In the genomic region with DNA sequence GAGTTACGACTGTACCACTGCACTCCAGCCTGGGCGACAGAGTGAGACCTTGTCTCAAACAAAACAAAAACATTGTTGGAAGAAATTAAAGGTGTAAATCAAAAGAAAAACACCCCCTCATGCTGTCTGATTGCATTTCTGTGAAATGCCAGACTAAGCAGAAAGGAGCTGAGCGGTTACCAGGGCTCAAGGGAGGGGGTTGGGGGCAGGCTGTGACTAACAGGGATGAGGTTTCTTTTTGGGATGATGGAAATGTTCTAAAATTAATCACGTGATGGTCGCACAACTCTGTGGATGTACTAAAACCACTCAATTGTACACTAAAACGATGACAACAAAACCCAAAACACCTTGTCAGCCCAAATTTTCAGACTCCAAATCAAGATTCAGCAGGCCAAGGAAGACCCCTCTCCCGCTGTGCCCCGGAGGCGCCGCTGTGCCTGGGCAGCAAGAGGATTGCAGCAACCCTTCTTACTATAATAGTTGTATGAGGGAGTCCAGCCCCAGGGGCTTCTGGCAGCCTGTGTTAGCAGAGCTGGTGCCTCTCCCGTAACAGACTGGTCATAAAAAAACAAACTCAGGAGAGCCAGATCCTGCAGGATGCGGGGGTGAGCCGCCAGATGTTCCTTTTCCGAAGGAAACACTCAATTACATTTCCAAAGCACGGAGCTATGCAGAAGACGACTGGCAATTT, we compare ENCODE assay signal across 14 cellular contexts. TPM values are rescaled to one million over a fixed set of nuclear protein-coding genes. Genes with fewer than 3 reads are reported as not detected.
A peak's percentile ranks its signal among the peaks of the same experiment; 100 is the strongest.
DNase-seq lines count a peak whose midpoint lies in the region; ATAC-seq and TF ChIP-seq lines count a peak whose summit lies in the region.
"Had no signal": no experiment of that assay in that cellular context is flagged by ENCODE, and none has a peak within 500 bp of the region (broad histone marks: within the 10 kb centered on the region; RNA-seq: fewer than 3 reads in every experiment).

No MANE protein-coding gene starts in this region.

- TF ChIP-seq POLR2A in Peyer's patch (IDR thresholded peaks at IDR 0.05) = no peak

- H3K9ac ChIP-seq in fibroblast of lung (ENCODE audit: insufficient read depth, low read length) = no peak overlapping the region
- H3K9ac ChIP-seq in neural progenitor cell = no peak overlapping the region

- no peak overlapping the region for H3K4me3 ChIP-seq in Peyer's patch
- H3K4me3 ChIP-seq in fibroblast of lung (replicated peaks in 1 of 4; ENCODE audit: control extremely low read depth in 1 of 4, insufficient read depth in 1 of 4, low read depth in 3 of 4, low read length in 4 of 4) = peak overlapping the region in 2 of 4 experiments; percentile 13 to 25
- no peak overlapping the region for H3K4me3 ChIP-seq in neural progenitor cell
- H3K4me3 ChIP-seq: SJCRH30 had no signal

- H3K27me3 ChIP-seq in Peyer's patch (no peaks in the 10 kb centered on the region), fibroblast of lung (ENCODE audit: control insufficient read depth, insufficient read depth, low read length) (no peaks in the 10 kb centered on the region), neural progenitor cell (no peaks in the 10 kb centered on the region)
- H3K27me3 ChIP-seq: SJCRH30 had no signal

- H3K4me3 Mint-ChIP-seq in neural progenitor cell = no peak overlapping the region
- no peak overlapping the region for H3K4me3 Mint-ChIP-seq in activated T-helper 2 cell treated with anti-CD3 and anti-CD28 coated beads, Interferon-gamma antibody, Interleukin-2, Interleukin-4, amounts not matched to agents 10 μg/mL and 5 μg/mL and 100 μg/mL, durations not matched to agents 14 hours and 24 hours and 36 hours (ENCODE audit: low read depth)
- H3K4me3 Mint-ChIP-seq in naive thymus-derived CD8-positive, alpha-beta T cell = no peak overlapping the region
- H3K4me3 Mint-ChIP-seq: activated CD8-positive, alpha-beta T cell treated with anti-CD3 and anti-CD28 coated beads for 36 hours; CD8-positive, alpha-beta T cell had no signal

- intact Hi-C loops in activated T-helper 2 cell treated with anti-CD3 and anti-CD28 coated beads, Interferon-gamma antibody, Interleukin-2, Interleukin-4, amounts not matched to agents 10 μg/mL and 5 μg/mL and 100 μg/mL, durations not matched to agents 14 hours and 24 hours and 36 hours (cut with micrococcal nuclease) = no loop called here

- POLR2A ChIA-PET in naive thymus-derived CD8-positive, alpha-beta T cell (lab: Charles Lee) = no interaction called here

- H3K27ac ChIP-seq in Peyer's patch (peak overlapping the region in 3 of 4 donors; percentile 27 to 62 (median 34)), fibroblast of lung (ENCODE audit: insufficient read depth, low read length) (peak overlapping the region; percentile 82), neural progenitor cell (no peak overlapping the region)
- H3K27ac ChIP-seq: SJCRH30 had no signal

- no peaks in the 10 kb centered on the region for H3F3A ChIP-seq in neural progenitor cell (ENCODE audit: low read depth)

- peaks cover 17% of the 10 kb centered on the region for H3K36me3 Mint-ChIP-seq in neural progenitor cell
- H3K36me3 Mint-ChIP-seq in activated T-helper 2 cell treated with anti-CD3 and anti-CD28 coated beads, Interferon-gamma antibody, Interleukin-2, Interleukin-4, amounts not matched to agents 10 μg/mL and 5 μg/mL and 100 μg/mL, durations not matched to agents 14 hours and 24 hours and 36 hours (ENCODE audit: low read depth) = peaks cover 40% of the 10 kb centered on the region
- H3K36me3 Mint-ChIP-seq in naive thymus-derived CD8-positive, alpha-beta T cell = peaks cover 0 to 74% (median 8%) of the 10 kb centered on the region in 3 donors

- H3K4me1 Mint-ChIP-seq in neural progenitor cell = peaks cover 23% of the 10 kb centered on the region
- H3K4me1 Mint-ChIP-seq in activated T-helper 2 cell treated with anti-CD3 and anti-CD28 coated beads, Interferon-gamma antibody, Interleukin-2, Interleukin-4, amounts not matched to agents 10 μg/mL and 5 μg/mL and 100 μg/mL, durations not matched to agents 14 hours and 24 hours and 36 hours (ENCODE audit: low read depth) = no peaks in the 10 kb centered on the region
- H3K4me1 Mint-ChIP-seq in naive thymus-derived CD8-positive, alpha-beta T cell = peaks cover 3 to 21% (median 5%) of the 10 kb centered on the region in 4 donors

- H2AFZ ChIP-seq in fibroblast of lung (ENCODE audit: low read length) (no peak overlapping the region), neural progenitor cell (replicated peaks) (no peak overlapping the region)

- TF ChIP-seq CTCF in AG09319 (IDR thresholded peaks at IDR 0.05; ENCODE audit: low read depth, low read length) (no peak), Peyer's patch (IDR thresholded peaks at IDR 0.05) (no peak), fibroblast of lung (conservative IDR thresholded peaks at IDR 0.05 in 1 of 2, IDR thresholded peaks at IDR 0.05 in 1 of 2; ENCODE audit: low read depth in 1 of 2, low read length in 2 of 2) (peak in 1 of 2 donors; percentile 1), neural progenitor cell (IDR thresholded peaks at IDR 0.05) (no peak)

- no peak for ATAC-seq in naive thymus-derived CD8-positive, alpha-beta T cell
- ATAC-seq: activated CD8-positive, alpha-beta T cell treated with anti-CD3 and anti-CD28 coated beads for 36 hours; CD8-positive, alpha-beta T cell; HCT116; stimulated activated naive CD8-positive, alpha-beta T cell treated with anti-CD3 and anti-CD28 coated beads, Interleukin-15, Interleukin-2, amounts not matched to agents 100 U/mL and 50 U/mL, for 24 hours had no signal

- H3K4me2 ChIP-seq in fibroblast of lung (ENCODE audit: extremely low read depth, insufficient read depth, low read length) (peak overlapping the region; percentile 79), neural progenitor cell (no peak overlapping the region)

- H3K4me1 ChIP-seq in Peyer's patch (peaks cover 0 to 8% (median 0%) of the 10 kb centered on the region in 4 donors), fibroblast of lung (ENCODE audit: control insufficient read depth, extremely low read depth, insufficient read depth, low read length) (peaks cover 28% of the 10 kb centered on the region), neural progenitor cell (no peaks in the 10 kb centered on the region)
- H3K4me1 ChIP-seq: SJCRH30 had no signal

- H3K36me3 ChIP-seq in Peyer's patch (peaks cover 0 to 70% (median 0%) of the 10 kb centered on the region in 3 donors), fibroblast of lung (ENCODE audit: control insufficient read depth, insufficient read depth, low read length) (peaks cover 13% of the 10 kb centered on the region), neural progenitor cell (no peaks in the 10 kb centered on the region)

- peak overlapping the region; percentile 70 for H3K27ac Mint-ChIP-seq in neural progenitor cell
- no peak overlapping the region for H3K27ac Mint-ChIP-seq in activated T-helper 2 cell treated with anti-CD3 and anti-CD28 coated beads, Interferon-gamma antibody, Interleukin-2, Interleukin-4, amounts not matched to agents 10 μg/mL and 5 μg/mL and 100 μg/mL, durations not matched to agents 14 hours and 24 hours and 36 hours
- H3K27ac Mint-ChIP-seq in naive thymus-derived CD8-positive, alpha-beta T cell = peak overlapping the region in 2 of 10 donors; percentile 33 to 66
- H3K27ac Mint-ChIP-seq: activated CD8-positive, alpha-beta T cell treated with anti-CD3 and anti-CD28 coated beads for 36 hours; CD8-positive, alpha-beta T cell had no signal

- H3K9me3 Mint-ChIP-seq in neural progenitor cell = no peaks in the 10 kb centered on the region
- H3K9me3 Mint-ChIP-seq in activated T-helper 2 cell treated with anti-CD3 and anti-CD28 coated beads, Interferon-gamma antibody, Interleukin-2, Interleukin-4, amounts not matched to agents 10 μg/mL and 5 μg/mL and 100 μg/mL, durations not matched to agents 14 hours and 24 hours and 36 hours = no peaks in the 10 kb centered on the region
- H3K9me3 Mint-ChIP-seq in naive thymus-derived CD8-positive, alpha-beta T cell = no peaks in the 10 kb centered on the region
- H3K9me3 Mint-ChIP-seq: activated CD8-positive, alpha-beta T cell treated with anti-CD3 and anti-CD28 coated beads for 36 hours; CD8-positive, alpha-beta T cell had no signal

- H3K27me3 Mint-ChIP-seq in neural progenitor cell (ENCODE audit: insufficient read depth, low read depth) = peaks cover 4% of the 10 kb centered on the region
- no peaks in the 10 kb centered on the region for H3K27me3 Mint-ChIP-seq in activated T-helper 2 cell treated with anti-CD3 and anti-CD28 coated beads, Interferon-gamma antibody, Interleukin-2, Interleukin-4, amounts not matched to agents 10 μg/mL and 5 μg/mL and 100 μg/mL, durations not matched to agents 14 hours and 24 hours and 36 hours (ENCODE audit: low read depth)
- no peaks in the 10 kb centered on the region for H3K27me3 Mint-ChIP-seq in naive thymus-derived CD8-positive, alpha-beta T cell
- H3K27me3 Mint-ChIP-seq: activated CD8-positive, alpha-beta T cell treated with anti-CD3 and anti-CD28 coated beads for 36 hours had no signal

- peaks cover 14% of the 10 kb centered on the region for H3K79me2 ChIP-seq in fibroblast of lung (ENCODE audit: control insufficient read depth, insufficient read depth, low read length)
- peaks cover 28% of the 10 kb centered on the region for H3K79me2 ChIP-seq in neural progenitor cell (ENCODE audit: low read depth)

- H3K9me3 ChIP-seq in Peyer's patch (no peaks in the 10 kb centered on the region), fibroblast of lung (ENCODE audit: control insufficient read depth, insufficient read depth, low read depth, low read length) (no peaks in the 10 kb centered on the region), neural progenitor cell (ENCODE audit: low read depth) (no peaks in the 10 kb centered on the region)
- H3K9me3 ChIP-seq: SJCRH30 had no signal

- DNase-seq in AG09319 (ENCODE audit: extremely low read depth, low read depth) = peak; percentile 64
- no peak for DNase-seq in Peyer's patch
- DNase-seq in fibroblast of lung (ENCODE audit: low read depth in 2 of 2) = peak; percentile 47 to 86
- no peak for DNase-seq in neural progenitor cell (ENCODE audit: low spot score)
- no peak for DNase-seq in activated T-helper 2 cell treated with anti-CD3 and anti-CD28 coated beads, Interferon-gamma antibody, Interleukin-2, Interleukin-4, amounts not matched to agents 10 μg/mL and 5 μg/mL and 100 μg/mL, durations not matched to agents 14 hours and 24 hours and 36 hours (ENCODE audit: low spot score)
- DNase-seq in pons (ENCODE audit: low spot score) = no peak
- no peak for DNase-seq in naive thymus-derived CD8-positive, alpha-beta T cell
- no peak for DNase-seq in NCI-H774 (lab: John Stamatoyannopoulos, UW)
- DNase-seq: activated CD8-positive, alpha-beta T cell treated with anti-CD3 and anti-CD28 coated beads for 36 hours; CD8-positive, alpha-beta T cell; NCI-H1930; SJCRH30; stimulated activated naive CD8-positive, alpha-beta T cell treated with anti-CD3 and anti-CD28 coated beads, Interleukin-15, Interleukin-2, amounts not matched to agents 100 U/mL and 50 U/mL, for 24 hours had no signal

- no peaks in the 10 kb centered on the region for H4K20me1 ChIP-seq in fibroblast of lung (ENCODE audit: control insufficient read depth, extremely low read depth, insufficient read depth, low read length)
- H4K20me1 ChIP-seq in neural progenitor cell (ENCODE audit: low read depth) = peaks cover 76% of the 10 kb centered on the region

RNA-seq across cellular contexts. Expression of gene CAPS, which starts 20.9 kb away (rescaled TPM):
- total RNA-seq in Peyer's patch (10 to 100 TPM in 3 of 4 donors, 1 to 10 TPM in 1; 9.5 to 44.6 (median 24.4) TPM), fibroblast of lung (2.6 and 7.3 TPM in 2 replicates), neural progenitor cell (ENCODE audit: low replicate concordance) (2.2 and 12.4 TPM in 2 replicates)
- 0.77 and 1.6 TPM in 2 replicates for polyA plus RNA-seq in fibroblast of lung
- polyA plus RNA-seq in fibroblast of lung (2012) = 1.5 and 3.1 TPM in 2 replicates
- polyA minus RNA-seq in fibroblast of lung (ENCODE audit: low replicate concordance) = 0.33 and 0.47 TPM in 2 replicates
- total RNA-seq in activated T-helper 2 cell treated with anti-CD3 and anti-CD28 coated beads, Interferon-gamma antibody, Interleukin-2, Interleukin-4, amounts not matched to agents 10 μg/mL and 5 μg/mL and 100 μg/mL, durations not matched to agents 14 hours and 24 hours and 36 hours = 3.3 and 4.8 TPM in 2 replicates
- 10 to 100 TPM; 55.9 to 58.3 TPM for total RNA-seq in naive thymus-derived CD8-positive, alpha-beta T cell
- 1 to 10 TPM; 1.3 to 2.8 (median 2.0) TPM for polyA plus RNA-seq in naive thymus-derived CD8-positive, alpha-beta T cell

RNA-seq across cellular contexts. Expression of gene VMAC, which starts 30.3 kb away (rescaled TPM):
- total RNA-seq in Peyer's patch (10 to 100 TPM in 3 of 4 donors, 1 to 10 TPM in 1; 9.6 to 24.8 (median 18.4) TPM), fibroblast of lung (6.4 and 8.3 TPM in 2 replicates), neural progenitor cell (ENCODE audit: low replicate concordance) (4.6 and 6.8 TPM in 2 replicates)
- 1.1 and 1.7 TPM in 2 replicates for polyA plus RNA-seq in fibroblast of lung
- polyA plus RNA-seq in fibroblast of lung (2012) = 1.0 and 1.3 TPM in 2 replicates
- 1.5 and 2.4 TPM in 2 replicates for polyA minus RNA-seq in fibroblast of lung (ENCODE audit: low replicate concordance)
- total RNA-seq in activated T-helper 2 cell treated with anti-CD3 and anti-CD28 coated beads, Interferon-gamma antibody, Interleukin-2, Interleukin-4, amounts not matched to agents 10 μg/mL and 5 μg/mL and 100 μg/mL, durations not matched to agents 14 hours and 24 hours and 36 hours = 3.1 and 3.8 TPM in 2 replicates
- total RNA-seq in naive thymus-derived CD8-positive, alpha-beta T cell = 10 to 100 TPM; 32.7 to 34.5 TPM
- polyA plus RNA-seq in naive thymus-derived CD8-positive, alpha-beta T cell = 1 to 10 TPM; 6.2 to 8.4 (median 7.0) TPM

RNA-seq across cellular contexts. Expression of gene NDUFA11, which starts 31.3 kb away (rescaled TPM):
- total RNA-seq in Peyer's patch (100 to 1,000 TPM; 101 to 194 (median 169) TPM), fibroblast of lung (212 and 271 TPM in 2 replicates), neural progenitor cell (ENCODE audit: low replicate concordance) (102 and 197 TPM in 2 replicates)
- 271 and 332 TPM in 2 replicates for polyA plus RNA-seq in fibroblast of lung
- 391 and 411 TPM in 2 replicates for polyA plus RNA-seq in fibroblast of lung (2012)
- polyA minus RNA-seq in fibroblast of lung (ENCODE audit: low replicate concordance) = 60.7 and 77.6 TPM in 2 replicates
- total RNA-seq in activated T-helper 2 cell treated with anti-CD3 and anti-CD28 coated beads, Interferon-gamma antibody, Interleukin-2, Interleukin-4, amounts not matched to agents 10 μg/mL and 5 μg/mL and 100 μg/mL, durations not matched to agents 14 hours and 24 hours and 36 hours = 230 and 246 TPM in 2 replicates
- 100 to 1,000 TPM; 116 to 131 TPM for total RNA-seq in naive thymus-derived CD8-positive, alpha-beta T cell
- 100 to 1,000 TPM; 374 to 404 (median 395) TPM for polyA plus RNA-seq in naive thymus-derived CD8-positive, alpha-beta T cell

RNA-seq across cellular contexts. Expression of gene RANBP3, which starts 43.0 kb away (rescaled TPM):
- total RNA-seq in Peyer's patch (100 to 1,000 TPM in 2 of 4 donors, 10 to 100 TPM in 2; 59.7 to 104 (median 91.1) TPM), fibroblast of lung (32.1 and 39.8 TPM in 2 replicates), neural progenitor cell (ENCODE audit: low replicate concordance) (77.8 and 83.5 TPM in 2 replicates)
- 59.4 and 72.9 TPM in 2 replicates for polyA plus RNA-seq in fibroblast of lung
- 64.1 and 75.1 TPM in 2 replicates for polyA plus RNA-seq in fibroblast of lung (2012)
- 72.2 and 78.5 TPM in 2 replicates for polyA minus RNA-seq in fibroblast of lung (ENCODE audit: low replicate concordance)
- total RNA-seq in activated T-helper 2 cell treated with anti-CD3 and anti-CD28 coated beads, Interferon-gamma antibody, Interleukin-2, Interleukin-4, amounts not matched to agents 10 μg/mL and 5 μg/mL and 100 μg/mL, durations not matched to agents 14 hours and 24 hours and 36 hours = 98.2 and 105 TPM in 2 replicates
- 100 to 1,000 TPM; 128 to 145 TPM for total RNA-seq in naive thymus-derived CD8-positive, alpha-beta T cell
- polyA plus RNA-seq in naive thymus-derived CD8-positive, alpha-beta T cell = 10 to 100 TPM in 1 of 3 donors, 1 to 10 TPM in 2; 7.7 to 13.0 (median 9.1) TPM

Comparison
In these comparisons a context has a peak if more than half of its experiments do, and no peak if none do; other contexts are left out.
1. DNase-seq: peak in AG09319 (single experiment) and fibroblast of lung (2 of 2); none in Peyer's patch (0 of 3), neural progenitor cell (single experiment), activated T-helper 2 cell treated with anti-CD3 and anti-CD28 coated beads, Interferon-gamma antibody, Interleukin-2, Interleukin-4, amounts not matched to agents 10 μg/mL and 5 μg/mL and 100 μg/mL, durations not matched to agents 14 hours and 24 hours and 36 hours (single experiment), pons (single experiment), naive thymus-derived CD8-positive, alpha-beta T cell (0 of 10) and NCI-H774 (single experiment).